8 cellular contexts compared by ENCODE assay signal in the genomic region with DNA sequence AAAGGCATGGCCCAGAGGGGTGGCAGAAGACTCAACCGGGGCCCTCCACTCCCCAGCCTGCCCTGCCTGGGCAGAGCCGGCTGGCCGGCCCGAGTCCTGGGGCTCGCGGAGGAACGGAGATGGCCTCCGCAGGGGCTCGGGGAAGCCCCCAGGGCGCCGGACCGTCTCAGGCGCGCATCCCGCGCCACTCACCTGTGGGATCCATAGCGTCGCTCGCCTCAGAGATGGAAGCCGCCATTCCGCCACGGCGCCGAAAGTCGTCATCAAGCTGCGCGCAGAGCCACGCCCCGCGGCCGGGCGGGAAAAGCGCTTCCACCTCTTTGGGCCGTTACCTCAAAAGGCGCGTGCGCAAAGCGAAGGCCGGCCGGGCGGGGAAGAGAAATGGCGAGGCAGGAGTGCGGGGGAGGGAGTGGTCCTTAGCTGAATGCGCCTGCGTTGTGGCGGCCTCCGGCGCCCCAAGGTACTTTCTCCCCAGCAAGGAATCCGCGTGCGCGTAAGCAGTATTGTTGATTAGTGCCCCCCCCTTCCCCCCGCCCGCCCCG. TPM values are rescaled to one million over a fixed set of nuclear protein-coding genes. Genes with fewer than 3 reads are reported as not detected.
A peak's percentile ranks its signal among the peaks of the same experiment; 100 is the strongest.
DNase-seq lines count a peak whose midpoint lies in the region; ATAC-seq, FAIRE-seq and TF ChIP-seq lines count a peak whose summit lies in the region.

A gene with protein sequence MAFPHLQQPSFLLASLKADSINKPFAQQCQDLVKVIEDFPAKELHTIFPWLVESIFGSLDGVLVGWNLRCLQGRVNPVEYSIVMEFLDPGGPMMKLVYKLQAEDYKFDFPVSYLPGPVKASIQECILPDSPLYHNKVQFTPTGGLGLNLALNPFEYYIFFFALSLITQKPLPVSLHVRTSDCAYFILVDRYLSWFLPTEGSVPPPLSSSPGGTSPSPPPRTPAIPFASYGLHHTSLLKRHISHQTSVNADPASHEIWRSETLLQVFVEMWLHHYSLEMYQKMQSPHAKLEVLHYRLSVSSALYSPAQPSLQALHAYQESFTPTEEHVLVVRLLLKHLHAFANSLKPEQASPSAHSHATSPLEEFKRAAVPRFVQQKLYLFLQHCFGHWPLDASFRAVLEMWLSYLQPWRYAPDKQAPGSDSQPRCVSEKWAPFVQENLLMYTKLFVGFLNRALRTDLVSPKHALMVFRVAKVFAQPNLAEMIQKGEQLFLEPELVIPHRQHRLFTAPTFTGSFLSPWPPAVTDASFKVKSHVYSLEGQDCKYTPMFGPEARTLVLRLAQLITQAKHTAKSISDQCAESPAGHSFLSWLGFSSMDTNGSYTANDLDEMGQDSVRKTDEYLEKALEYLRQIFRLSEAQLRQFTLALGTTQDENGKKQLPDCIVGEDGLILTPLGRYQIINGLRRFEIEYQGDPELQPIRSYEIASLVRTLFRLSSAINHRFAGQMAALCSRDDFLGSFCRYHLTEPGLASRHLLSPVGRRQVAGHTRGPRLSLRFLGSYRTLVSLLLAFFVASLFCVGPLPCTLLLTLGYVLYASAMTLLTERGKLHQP (minus strand): TSS at position 265 of the 542 bp plus-strand sequence. CDS start 5,010 bp downstream, outside the sequence.

- no peaks in the 10 kb centered on the region for H3K9me3 ChIP-seq in kidney (ENCODE audit: control insufficient read depth in 1 of 2, low read length in 2 of 2)

- intact Hi-C loops in kidney (cut with DNase I) = loop anchor here (10.0 kb wide), 2 partner anchors 153 to 1303 kb away; no protein-coding TSS in a partner anchor

- no peaks in the 10 kb centered on the region for H3K36me3 ChIP-seq in kidney (ENCODE audit: control insufficient read depth in 1 of 2, insufficient read depth in 2 of 2, low read length in 2 of 2)

- FAIRE-seq in kidney (lab: Jason Lieb, UNC) = no peak

- DNase-seq in AG09319 (ENCODE audit: extremely low read depth, low read depth) (peak; percentile 85), NCI-H510A (lab: John Stamatoyannopoulos, UW) (peak; percentile 87), cerebellum (ENCODE audit: low spot score) (peak; percentile 89), kidney (peak; percentile 99)
- DNase-seq in activated CD4-positive, alpha-beta T cell treated with anti-CD3 and anti-CD28 coated beads for 1 hour = peak; percentile 98
- peak; percentile 97 for DNase-seq in stimulated activated CD4-positive, alpha-beta T cell treated with anti-CD3 and anti-CD28 coated beads, Interleukin-15, amount 100 ng/mL, for 24 hours

- H3K4me1 ChIP-seq in kidney (ENCODE audit: control insufficient read depth in 1 of 2, insufficient read depth in 1 of 2, low read depth in 1 of 2, low read length in 2 of 2) = peaks cover 0 to 12% of the 10 kb centered on the region in 2 donors

- ATAC-seq in GM19043 (IDR thresholded peaks at IDR 0.05; ENCODE audit: low read depth, unreplicated experiment) (peak; percentile 51), HG03432 (IDR thresholded peaks at IDR 0.05; ENCODE audit: unreplicated experiment) (peak; percentile 64)

- peak within 1 kb of the TSS; percentile 35 to 84 for H3K9ac ChIP-seq in kidney (ENCODE audit: low read length in 2 of 2)

- TF ChIP-seq CTCF in AG09319 (IDR thresholded peaks at IDR 0.05; ENCODE audit: low read depth, low read length) (no peak), kidney (IDR thresholded peaks at IDR 0.05; ENCODE audit: borderline replicate concordance, extremely low read depth, insufficient read depth) (no peak)

- H3K4me3 ChIP-seq in kidney (ENCODE audit: low read length in 2 of 2) = peak within 1 kb of the TSS; percentile 88 to 91

- peak within 1 kb of the TSS; percentile 65 to 82 for H3K27ac ChIP-seq in kidney (ENCODE audit: low read depth in 2 of 2, low read length in 2 of 2)

RNA-seq across cellular contexts. Expression of the gene that starts here (rescaled TPM):
- total RNA-seq in cerebellum (22.6 TPM), kidney (41.1 TPM)
- polyA plus RNA-seq in kidney (ENCODE audit: insufficient read depth, low read depth, low replicate concordance) = 21.6 TPM

Comparison
In these comparisons a context has a peak if more than half of its experiments do, and no peak if none do; other contexts are left out.
1. Peak in every context shown above with its lines: DNase-seq, ATAC-seq, H3K4me3 ChIP-seq and H3K27ac ChIP-seq.